Comparison of ENCODE assay signal across 9 cellular contexts in the genomic region with DNA sequence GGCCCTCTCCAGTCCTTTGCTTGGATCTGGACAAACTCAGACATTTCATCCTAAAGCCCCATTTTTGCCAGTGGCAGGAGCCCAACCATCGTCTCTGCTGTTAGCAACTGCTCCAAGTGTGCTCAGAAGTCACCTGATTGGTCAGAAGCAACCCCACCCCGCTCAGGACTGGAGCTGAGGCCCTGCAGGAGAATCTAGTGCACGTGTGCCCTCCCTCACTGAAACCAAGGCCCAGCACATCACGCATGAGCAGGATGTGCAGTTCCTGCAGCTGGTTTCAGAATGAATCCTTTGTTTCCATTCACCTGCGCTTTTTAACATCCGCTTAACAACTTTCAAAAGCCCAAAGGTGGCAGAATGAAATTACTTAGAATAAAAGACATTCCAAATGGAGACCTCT.
DNase-seq lines count a peak whose midpoint lies in the region; ATAC-seq and TF ChIP-seq lines count a peak whose summit lies in the region.
"Had no signal": no experiment of that assay in that cellular context is flagged by ENCODE, and none has a peak within 500 bp of the region (broad histone marks: within the 10 kb centered on the region; RNA-seq: fewer than 3 reads in every experiment).

No MANE protein-coding gene starts in this region.

- no peaks in the 10 kb centered on the region for H3K36me3 ChIP-seq in testis (ENCODE audit: low read depth, missing control alignments)
- H3K36me3 ChIP-seq: SJSA1 had no signal

- intact Hi-C loops in testis (cut with DNase I; ENCODE audit: low total_unique reads), result no loop called here
- intact Hi-C loops in Right ventricle myocardium inferior (cut with DNase I), result no loop called here

- no peak for TF ChIP-seq POLR2A in testis (IDR thresholded peaks at IDR 0.05)

- DNase-seq in activated CD4-positive, alpha-beta T cell treated with anti-CD3 and anti-CD28 coated beads for 24 hours (ENCODE audit: low read depth in 2 of 2), result peak; percentile 38 to 47
- DNase-seq in activated CD4-positive, alpha-beta T cell treated with anti-CD3 and anti-CD28 coated beads for 1 hour, result no peak
- peak; percentile 15 for DNase-seq in activated T-helper 9 cell treated with anti-CD3 and anti-CD28 coated beads, Interleukin-2, amount 50 U/mL, for 16 hours (ENCODE audit: low read depth)
- DNase-seq in stimulated activated CD4-positive, alpha-beta T cell treated with anti-CD3 and anti-CD28 coated beads, Interleukin-4, amount 100 ng/mL, for 24 hours, result peak; percentile 62
- DNase-seq in testis (no peak), NCI-H1417 (lab: John Stamatoyannopoulos, UW) (no peak), Right ventricle myocardium inferior (ENCODE audit: missing footprints) (no peak)

- no peaks in the 10 kb centered on the region for H3K4me1 ChIP-seq in testis
- H3K4me1 ChIP-seq: SJSA1 had no signal

- no peak for TF ChIP-seq CTCF in testis (IDR thresholded peaks at IDR 0.05)

- WGBS in testis, 2 donors, result 56 to 74% methylated on average over 6 of the region's 6 CpGs

- no peaks in the 10 kb centered on the region for H3K9me3 ChIP-seq in testis
- H3K9me3 ChIP-seq: SJSA1 had no signal

- peak; percentile 97 for ATAC-seq in HG03196 (IDR thresholded peaks at IDR 0.05; ENCODE audit: unreplicated experiment)
- no peak for ATAC-seq in Right ventricle myocardium inferior

- no peak overlapping the region for H3K27ac ChIP-seq in testis
- H3K27ac ChIP-seq: SJSA1 had no signal

- no peak overlapping the region for H3K4me3 ChIP-seq in testis
- H3K4me3 ChIP-seq: SJSA1 had no signal

- H3K27me3 ChIP-seq in testis, result no peaks in the 10 kb centered on the region
- H3K27me3 ChIP-seq: SJSA1 had no signal

Comparison
In these comparisons a context has a peak if more than half of its experiments do, and no peak if none do; other contexts are left out.
1. DNase-seq: peak in activated CD4-positive, alpha-beta T cell treated with anti-CD3 and anti-CD28 coated beads for 24 hours (2 of 2), activated T-helper 9 cell treated with anti-CD3 and anti-CD28 coated beads, Interleukin-2, amount 50 U/mL, for 16 hours (single experiment) and stimulated activated CD4-positive, alpha-beta T cell treated with anti-CD3 and anti-CD28 coated beads, Interleukin-4, amount 100 ng/mL, for 24 hours (single experiment); none in activated CD4-positive, alpha-beta T cell treated with anti-CD3 and anti-CD28 coated beads for 1 hour (single experiment), testis (single experiment), NCI-H1417 (0 of 3) and Right ventricle myocardium inferior (single experiment).